ENCODE assay signal across 8 cellular contexts in the genomic region with DNA sequence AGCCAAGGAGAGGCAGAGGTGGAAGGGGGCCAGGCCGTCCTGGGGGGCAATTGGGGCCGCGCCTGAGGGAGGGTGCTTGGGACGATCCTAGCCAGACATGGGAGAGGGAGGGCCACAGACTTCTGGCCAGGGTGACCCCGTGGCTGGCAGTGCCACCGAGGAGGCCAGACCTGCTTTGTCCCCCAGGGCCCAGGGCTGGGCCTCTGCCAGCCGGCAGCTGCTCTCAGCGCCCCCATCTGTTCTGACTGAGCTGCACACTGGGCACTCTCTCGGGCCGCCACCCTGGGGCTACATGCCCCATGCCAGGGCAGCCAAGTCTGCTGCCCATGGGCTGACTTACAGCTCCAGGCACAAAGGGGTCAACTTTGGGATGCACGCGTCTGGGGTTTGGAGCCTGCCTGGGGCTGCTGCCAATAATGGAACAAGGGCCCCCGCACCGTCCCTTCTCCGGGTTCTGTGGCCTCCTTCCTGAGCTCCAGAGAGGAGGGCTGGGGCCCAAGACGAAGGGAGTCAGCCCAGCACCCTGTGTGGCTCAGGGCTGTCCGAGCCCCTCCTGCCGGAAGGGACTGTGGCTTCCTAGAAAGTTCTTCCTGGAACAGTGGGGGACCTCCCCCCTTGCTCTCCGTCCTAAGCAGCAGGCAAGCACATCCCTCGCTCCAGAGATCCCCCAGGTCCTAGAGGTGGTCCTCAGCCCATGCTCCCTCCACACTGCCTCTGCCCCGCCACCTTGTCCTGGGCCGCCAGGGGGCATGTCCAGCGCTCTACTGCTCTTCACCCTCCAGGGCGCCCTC. TPM values are rescaled to one million over a fixed set of nuclear protein-coding genes. Genes with fewer than 3 reads are reported as not detected.
DNase-seq lines count a peak whose midpoint lies in the region; ATAC-seq and TF ChIP-seq lines count a peak whose summit lies in the region.

No MANE protein-coding gene starts in this region.

- H2BK15ac ChIP-seq in H9 (ENCODE audit: low read depth, low read length) = no peak overlapping the region

- peaks cover 0 to 3% of the 10 kb centered on the region in 2 experiments; a peak in 1 of 5 replicates for H3K9me3 Mint-ChIP-seq in H9
- H3K9me3 Mint-ChIP-seq in activated CD8-positive, alpha-beta T cell treated with anti-CD3 and anti-CD28 coated beads for 36 hours = no peaks in the 10 kb centered on the region

- no peak overlapping the region for H3K4ac ChIP-seq in H9 (ENCODE audit: low read depth, low read length)

- CTCF ChIA-PET in activated CD8-positive, alpha-beta T cell treated with anti-CD3 and anti-CD28 coated beads for 36 hours (lab: Charles Lee) = interaction anchor here (0.5 to 4.7 kb wide), 4 partner anchors 12 to 924 kb away, joined by 3 to 20 read pairs (median 8); a partner anchor contains a TSS

- H2BK120ac ChIP-seq in H9 (ENCODE audit: low read depth, low read length, poor library complexity, severe bottlenecking) = no peak overlapping the region

- no peak overlapping the region for H4K91ac ChIP-seq in H9 (ENCODE audit: insufficient read length, low read depth, low read length)

- no peak overlapping the region for H2AFZ ChIP-seq in H9 (ENCODE audit: low read length)

- H3K4me1 ChIP-seq in H9 (ENCODE audit: insufficient read depth, low read length) = no peaks in the 10 kb centered on the region
- peaks cover 83% of the 10 kb centered on the region for H3K4me1 ChIP-seq in left ventricle myocardium inferior
- H3K4me1 ChIP-seq in prostate gland (replicated peaks) = no peaks in the 10 kb centered on the region

- no peaks in the 10 kb centered on the region for H3K79me1 ChIP-seq in H9 (ENCODE audit: insufficient read depth, low read depth, low read length, poor library complexity, severe bottlenecking)

- no peak overlapping the region for H2BK12ac ChIP-seq in H9 (ENCODE audit: insufficient read length, low read depth, low read length)

- H3K4me3 Mint-ChIP-seq in H9 = peak overlapping the region; percentile 65 to 79
- peak overlapping the region; percentile 42 for H3K4me3 Mint-ChIP-seq in activated CD8-positive, alpha-beta T cell treated with anti-CD3 and anti-CD28 coated beads for 36 hours

- H3K14ac ChIP-seq in H9 (ENCODE audit: insufficient read depth, low read length) = no peak overlapping the region

- peaks cover 5% of the 10 kb centered on the region for H4K20me1 ChIP-seq in H9 (ENCODE audit: control insufficient read depth, insufficient read depth, insufficient read length)

- H4K8ac ChIP-seq in H9 (replicated peaks; ENCODE audit: insufficient read length, low read depth, low read length) = no peak overlapping the region

- no CpG with 5 or more reads among the region's 24 CpGs for WGBS in H9 (ENCODE audit: extremely low coverage, insufficient read length, low lambda C conversion rate)
- WGBS in prostate gland = 41% methylated on average over 19 of the region's 24 CpGs

- no peak overlapping the region for H2AK5ac ChIP-seq in H9 (ENCODE audit: insufficient read length, low read length)

- H3K56ac ChIP-seq in H9 (ENCODE audit: insufficient read length, low read depth, low read length) = no peak overlapping the region

- no peak overlapping the region for H4K5ac ChIP-seq in H9 (ENCODE audit: insufficient read length, low read depth, low read length)

- peaks cover 0 to 3% (median 0%) of the 10 kb centered on the region in 3 experiments; a peak in 2 of 7 replicates for H3K36me3 Mint-ChIP-seq in H9 (ENCODE audit: insufficient read depth in 1 of 3, low read depth in 3 of 3)
- H3K36me3 Mint-ChIP-seq in activated CD8-positive, alpha-beta T cell treated with anti-CD3 and anti-CD28 coated beads for 36 hours (ENCODE audit: low read depth) = no peaks in the 10 kb centered on the region

- no peak overlapping the region for H2BK5ac ChIP-seq in H9 (ENCODE audit: insufficient read length, low read length)

- peak overlapping the region; percentile 63 for H3K4me2 ChIP-seq in H9 (ENCODE audit: insufficient read depth, insufficient read length, low read length)

- TF ChIP-seq CTCF in 22Rv1 (IDR thresholded peaks at IDR 0.05) (peak; percentile 47; the same call in 1 of the 2 replicates), H9 (conservative IDR thresholded peaks at IDR 0.05) (peak; percentile 54), left ventricle myocardium inferior (IDR thresholded peaks at IDR 0.05; ENCODE audit: borderline replicate concordance) (peak; percentile 10), prostate gland (IDR thresholded peaks at IDR 0.05) (no peak)
- no peak for TF ChIP-seq CTCF in activated CD8-positive, alpha-beta T cell treated with anti-CD3 and anti-CD28 coated beads for 36 hours (IDR thresholded peaks at IDR 0.05)

- no peaks in the 10 kb centered on the region for H3K9me3 ChIP-seq in H9 (ENCODE audit: control insufficient read depth, low read depth, low read length)
- no peaks in the 10 kb centered on the region for H3K9me3 ChIP-seq in left ventricle myocardium inferior (replicated peaks)
- H3K9me3 ChIP-seq in prostate gland = no peaks in the 10 kb centered on the region

- H3K27me3 Mint-ChIP-seq in H9 (ENCODE audit: low read depth) = peaks cover 29% of the 10 kb centered on the region
- no peaks in the 10 kb centered on the region for H3K27me3 Mint-ChIP-seq in activated CD8-positive, alpha-beta T cell treated with anti-CD3 and anti-CD28 coated beads for 36 hours

- H3K18ac ChIP-seq in H9 (ENCODE audit: insufficient read length, low read depth, low read length) = no peak overlapping the region

- H2BK20ac ChIP-seq in H9 (ENCODE audit: low read depth, low read length, poor library complexity, severe bottlenecking) = no peak overlapping the region

- peaks cover under 1% of the 10 kb centered on the region for H3K36me3 ChIP-seq in left ventricle myocardium inferior
- H3K36me3 ChIP-seq in prostate gland = no peaks in the 10 kb centered on the region

- no peaks in the 10 kb centered on the region for H3K79me2 ChIP-seq in H9 (ENCODE audit: insufficient read depth, low read length)

- H3K4me3 ChIP-seq in left ventricle myocardium inferior = peak overlapping the region; percentile 88
- peak overlapping the region; percentile 67 to 73 for H3K4me3 ChIP-seq in prostate gland

- H3K23ac ChIP-seq in H9 (ENCODE audit: insufficient read length, low read depth, low read length) = no peak overlapping the region

- H3K27me3 ChIP-seq in H9 (ENCODE audit: insufficient read depth, low read length) = no peaks in the 10 kb centered on the region; the same call in 1 of the 2 replicates
- H3K27me3 ChIP-seq in left ventricle myocardium inferior (ENCODE audit: low read depth) = no peaks in the 10 kb centered on the region
- H3K27me3 ChIP-seq in prostate gland (replicated peaks; ENCODE audit: insufficient read depth) = no peaks in the 10 kb centered on the region

- no peak for ATAC-seq in activated CD8-positive, alpha-beta T cell treated with anti-CD3 and anti-CD28 coated beads for 36 hours

- POLR2A ChIA-PET in activated CD8-positive, alpha-beta T cell treated with anti-CD3 and anti-CD28 coated beads for 36 hours (lab: Charles Lee) = interaction anchor here (1.0 to 2.4 kb wide), 4 partner anchors 19 to 38 kb away, joined by 3 to 13 read pairs (median 4); no protein-coding TSS in a partner anchor

- H3T11ph ChIP-seq in H9 (ENCODE audit: low read length) = no peak overlapping the region

- H3K4me1 Mint-ChIP-seq in H9 = peaks cover 6 to 9% of the 10 kb centered on the region in 2 experiments
- no peaks in the 10 kb centered on the region for H3K4me1 Mint-ChIP-seq in activated CD8-positive, alpha-beta T cell treated with anti-CD3 and anti-CD28 coated beads for 36 hours (ENCODE audit: low read depth)

- no peaks in the 10 kb centered on the region for H3K23me2 ChIP-seq in H9 (ENCODE audit: insufficient read length, low read depth, low read length, poor library complexity, severe bottlenecking)

- DNase-seq in H9 = peak; percentile 82
- no peak for DNase-seq in activated CD8-positive, alpha-beta T cell treated with anti-CD3 and anti-CD28 coated beads for 36 hours
- DNase-seq in left ventricle myocardium inferior = peak; percentile 70
- DNase-seq in prostate gland (ENCODE audit: low spot score) = no peak
- no peak for DNase-seq in activated effector memory CD4-positive, alpha-beta T cell treated with Interleukin-2 at 50 U/mL for 16 hours
- DNase-seq in posterior vena cava (ENCODE audit: low spot score) = no peak
- DNase-seq in DMS79 (lab: John Stamatoyannopoulos, UW) = no peak

- intact Hi-C loops in activated CD8-positive, alpha-beta T cell treated with anti-CD3 and anti-CD28 coated beads for 36 hours (cut with micrococcal nuclease) = no loop called here
- intact Hi-C loops in left ventricle myocardium inferior (cut with micrococcal nuclease) (no loop called here), prostate gland (cut with DNase I) (no loop called here), posterior vena cava (cut with DNase I) (no loop called here)

- H3K9ac ChIP-seq in H9 (ENCODE audit: extremely low read depth, insufficient read length, low read length) = no peak overlapping the region

- no peak overlapping the region; a peak in 1 of 7 replicates for H3K27ac Mint-ChIP-seq in H9
- H3K27ac Mint-ChIP-seq in activated CD8-positive, alpha-beta T cell treated with anti-CD3 and anti-CD28 coated beads for 36 hours = no peak overlapping the region

- H3K27ac ChIP-seq in 22Rv1 (peak overlapping the region; percentile 77), H9 (ENCODE audit: insufficient read length, low read depth, low read length) (no peak overlapping the region), left ventricle myocardium inferior (replicated peaks) (peak overlapping the region; percentile 92), prostate gland (peak overlapping the region in 1 of 2 donors; percentile 56)

- no peak for TF ChIP-seq POLR2A in prostate gland (IDR thresholded peaks at IDR 0.05)

RNA-seq across cellular contexts. Expression of a gene that starts 1.1 kb away (rescaled TPM):
- total RNA-seq in H9 (2021) = 7.8 and 8.5 TPM in 2 replicates
- 1 to 10 TPM; 2.7 to 3.0 TPM for total RNA-seq in activated CD8-positive, alpha-beta T cell treated with anti-CD3 and anti-CD28 coated beads for 36 hours
- 218 TPM for total RNA-seq in left ventricle myocardium inferior
- 10 to 100 TPM; 18.3 to 44.4 TPM for total RNA-seq in prostate gland
- total RNA-seq in posterior vena cava = 10 to 100 TPM in 1 of 2 donors, 1 to 10 TPM in 1; 8.2 to 10.2 TPM

RNA-seq across cellular contexts. Expression of a gene that starts 27.8 kb away (rescaled TPM):
- total RNA-seq in H9 (2021) = 125 and 128 TPM in 2 replicates
- total RNA-seq in activated CD8-positive, alpha-beta T cell treated with anti-CD3 and anti-CD28 coated beads for 36 hours = 100 to 1,000 TPM; 115 to 125 TPM
- 55.6 TPM for total RNA-seq in left ventricle myocardium inferior
- total RNA-seq in prostate gland = 100 to 1,000 TPM; 249 to 514 TPM
- total RNA-seq in posterior vena cava = 10 to 100 TPM; 58.3 to 66.1 TPM

RNA-seq across cellular contexts. Expression of a gene that starts 35.8 kb away (rescaled TPM):
- total RNA-seq in H9 (2021) (58.3 and 59.1 TPM in 2 replicates), left ventricle myocardium inferior (28.5 TPM), prostate gland (100 to 1,000 TPM in 1 of 2 donors, 10 to 100 TPM in 1; 50.1 to 210 TPM), posterior vena cava (10 to 100 TPM; 70.5 to 78.7 TPM)
- 10 to 100 TPM; 61.5 to 65.0 TPM for total RNA-seq in activated CD8-positive, alpha-beta T cell treated with anti-CD3 and anti-CD28 coated beads for 36 hours

Comparison
In these comparisons a context has a peak if more than half of its experiments do, and no peak if none do; other contexts are left out.
1. CTCF ChIP-seq: peak in 22Rv1 (single experiment), H9 (single experiment) and left ventricle myocardium inferior (single experiment); none in activated CD8-positive, alpha-beta T cell treated with anti-CD3 and anti-CD28 coated beads for 36 hours (single experiment) and prostate gland (0 of 4).
2. DNase-seq: peak in H9 (single experiment) and left ventricle myocardium inferior (single experiment); none in activated CD8-positive, alpha-beta T cell treated with anti-CD3 and anti-CD28 coated beads for 36 hours (single experiment), prostate gland (single experiment), activated effector memory CD4-positive, alpha-beta T cell treated with Interleukin-2 at 50 U/mL for 16 hours (single experiment), posterior vena cava (single experiment) and DMS79 (single experiment).